ENCODE assay signal across 10 cellular contexts in the genomic region with DNA sequence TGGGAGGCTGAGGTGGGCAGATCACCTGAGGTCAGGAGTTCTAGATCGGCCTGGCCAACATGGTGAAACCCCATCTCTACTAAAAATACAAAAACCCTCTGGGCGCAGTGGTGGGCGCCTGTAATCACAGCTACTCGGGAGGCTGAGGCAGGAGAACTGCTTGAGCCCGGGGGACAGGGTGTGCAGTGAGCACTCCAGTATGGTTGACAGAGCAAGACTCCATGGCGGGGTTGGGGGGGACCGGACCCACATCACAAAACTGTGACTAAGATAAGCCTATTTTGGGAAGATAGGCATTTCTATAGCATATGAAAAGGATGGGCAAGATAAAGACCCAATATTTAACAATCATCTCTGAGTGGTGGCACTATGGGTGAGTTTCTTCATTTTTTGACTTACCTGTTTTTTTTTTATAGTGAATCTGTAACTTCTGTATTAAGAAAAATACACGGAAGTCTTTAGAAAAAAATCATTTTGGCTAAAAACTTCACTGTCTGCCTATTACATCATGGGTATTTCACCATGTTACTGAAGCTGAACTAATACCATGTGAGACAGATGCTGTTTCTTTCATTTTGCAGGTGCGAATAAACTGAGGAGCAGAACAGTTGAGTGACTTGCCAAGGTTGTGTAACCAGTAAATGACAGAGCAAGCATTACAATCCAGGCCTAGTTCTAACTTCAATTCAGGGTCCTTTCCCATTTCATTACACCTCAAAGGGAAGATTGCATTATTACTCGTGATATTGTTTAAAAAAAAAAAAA. TPM values are rescaled to one million over a fixed set of nuclear protein-coding genes. Genes with fewer than 3 reads are reported as not detected.
DNase-seq lines count a peak whose midpoint lies in the region; ATAC-seq and TF ChIP-seq lines count a peak whose summit lies in the region.
"Had no signal": no experiment of that assay in that cellular context is flagged by ENCODE, and none has a peak within 500 bp of the region (broad histone marks: within the 10 kb centered on the region; RNA-seq: fewer than 3 reads in every experiment).

No MANE protein-coding gene starts in this region.

- intact Hi-C loops in PC-9 (cut with micrococcal nuclease; ENCODE audit: unreplicated experiment): loop anchor here (5.0 kb wide), 2 partner anchors 83 to 123 kb away; partner anchors contain the start of gene PSMC3
- intact Hi-C loops in esophagus muscularis mucosa (cut with DNase I): loop anchor here (5.0 kb wide), 1 partner anchor 43 kb away; no protein-coding TSS in a partner anchor
- intact Hi-C loops in psoas muscle (cut with DNase I): loop anchor here (5.0 kb wide), 1 partner anchor 33 kb away; no protein-coding TSS in a partner anchor

- H3K36me3 ChIP-seq in GM23248 (ENCODE audit: low read depth): no peaks in the 10 kb centered on the region
- H3K36me3 ChIP-seq in PC-9 (ENCODE audit: low read depth): peaks cover 20% of the 10 kb centered on the region
- no peaks in the 10 kb centered on the region for H3K36me3 ChIP-seq in esophagus muscularis mucosa
- H3K36me3 ChIP-seq in psoas muscle (ENCODE audit: insufficient read depth in 1 of 2, low read depth in 1 of 2): peaks cover 0 to 4% of the 10 kb centered on the region in 2 donors
- H3K36me3 ChIP-seq: cardiac muscle cell had no signal

- 83 to 84% methylated on average over 10 of the region's 10 CpGs for WGBS in GM23248 (ENCODE audit: low coverage in 1 of 2, low lambda C conversion rate in 2 of 2, missing lambda C conversion rate in 2 of 2), 2 experiments
- WGBS in esophagus muscularis mucosa: 88% methylated on average over 10 of the region's 10 CpGs
- 65 to 77% (median 69%) methylated on average over 10 of the region's 10 CpGs for WGBS in psoas muscle, 3 donors

- peak overlapping the region; percentile 84 for H3K27ac ChIP-seq in GM23248
- H3K27ac ChIP-seq in PC-9: no peak overlapping the region
- peak overlapping the region; percentile 2 to 94 (median 86) for H3K27ac ChIP-seq in esophagus muscularis mucosa (replicated peaks in 1 of 4)
- H3K27ac ChIP-seq in psoas muscle: peak overlapping the region; percentile 98
- H3K27ac ChIP-seq: cardiac muscle cell had no signal

- H3K4me3 ChIP-seq in GM23248: peak overlapping the region; percentile 97
- peak overlapping the region; percentile 80; the same call in 1 of the 2 replicates for H3K4me3 ChIP-seq in PC-9
- no peak overlapping the region for H3K4me3 ChIP-seq in esophagus muscularis mucosa
- peak overlapping the region; percentile 81 for H3K4me3 ChIP-seq in psoas muscle
- H3K4me3 ChIP-seq: cardiac muscle cell had no signal

- TF ChIP-seq EP300 in esophagus muscularis mucosa (IDR thresholded peaks at IDR 0.05): no peak

- ATAC-seq in psoas muscle: peak; percentile 25 to 61 (median 49)
- no peak for ATAC-seq in HG02885 (IDR thresholded peaks at IDR 0.05; ENCODE audit: poor library complexity, unreplicated experiment)
- ATAC-seq in GM18505 (IDR thresholded peaks at IDR 0.05; ENCODE audit: unreplicated experiment): no peak

- in situ Hi-C loops in GM23248 (cut with MboI): no loop called here

- TF ChIP-seq POLR2A in esophagus muscularis mucosa (IDR thresholded peaks at IDR 0.05; ENCODE audit: low read depth) (no peak), GM18505 (IDR thresholded peaks at IDR 0.05; ENCODE audit: borderline replicate concordance, extremely low read depth, insufficient read depth, insufficient read length) (no peak)

- no peaks in the 10 kb centered on the region for H3K27me3 ChIP-seq in GM23248 (replicated peaks; ENCODE audit: insufficient read depth)
- no peaks in the 10 kb centered on the region for H3K27me3 ChIP-seq in PC-9 (ENCODE audit: insufficient read depth, low read depth)
- H3K27me3 ChIP-seq in esophagus muscularis mucosa: no peaks in the 10 kb centered on the region
- no peaks in the 10 kb centered on the region for H3K27me3 ChIP-seq in psoas muscle (ENCODE audit: insufficient read depth in 3 of 3, low read length in 2 of 3)
- H3K27me3 ChIP-seq: cardiac muscle cell had no signal

- POLR2A ChIA-PET in PC-9 (lab: Charles Lee; ENCODE audit: unreplicated experiment): no interaction called here

- H3K9ac ChIP-seq in GM23248: peak overlapping the region; percentile 93; the same call in 1 of the 2 replicates

- H3K9me3 ChIP-seq in GM23248 (ENCODE audit: low read depth) (no peaks in the 10 kb centered on the region), PC-9 (ENCODE audit: insufficient read depth, low read depth) (no peaks in the 10 kb centered on the region), esophagus muscularis mucosa (no peaks in the 10 kb centered on the region), psoas muscle (no peaks in the 10 kb centered on the region)

- peak; percentile 24 for DNase-seq in GM23248
- no peak for DNase-seq in PC-9
- no peak for DNase-seq in esophagus muscularis mucosa (ENCODE audit: extremely low spot score)
- DNase-seq in psoas muscle: no peak
- no peak for DNase-seq in ecto neural progenitor cell (ENCODE audit: low spot score)
- DNase-seq: midbrain, NCI-H1417 treated with DMSO at 0.1 percent for 48 hours had no signal

- no TSS peak for BruUV-seq in PC-9 (replicated peaks; lab: Mats Ljungman, UMichigan)

- H3K79me2 ChIP-seq in GM23248 (ENCODE audit: insufficient read depth) (peaks cover 73% of the 10 kb centered on the region), PC-9 (ENCODE audit: low read depth) (peaks cover 67% of the 10 kb centered on the region)

- H2AFZ ChIP-seq in GM23248: no peak overlapping the region
- no peak overlapping the region for H2AFZ ChIP-seq in PC-9

- H4K20me1 ChIP-seq in GM23248 (ENCODE audit: insufficient read depth) (peaks cover 26% of the 10 kb centered on the region; the same call in 1 of the 2 replicates), PC-9 (ENCODE audit: insufficient read depth) (peaks cover 49% of the 10 kb centered on the region)

- CTCF ChIA-PET in PC-9 (lab: Charles Lee): interaction anchor here (1.4 kb wide), 1 partner anchor 83 kb away, joined by 3 read pairs; no protein-coding TSS in a partner anchor

- H3K4me2 ChIP-seq in GM23248 (ENCODE audit: unreplicated experiment) (peak overlapping the region; percentile 79), PC-9 (peak overlapping the region; percentile 77)

- no peaks in the 10 kb centered on the region for H3K9me2 ChIP-seq in GM23248 (ENCODE audit: insufficient read depth)
- H3K9me2 ChIP-seq in PC-9 (ENCODE audit: insufficient read depth): 0 out of 2 replicates have a peak, but pooled peaks cover 5% of the 10 kb centered on the region

- TF ChIP-seq CTCF in PC-9 (conservative IDR thresholded peaks at IDR 0.05) (no peak), esophagus muscularis mucosa (IDR thresholded peaks at IDR 0.05) (no peak), psoas muscle (IDR thresholded peaks at IDR 0.05) (no peak)

- H3F3A ChIP-seq in GM23248 (ENCODE audit: insufficient read depth) (peaks cover 22% of the 10 kb centered on the region), PC-9 (ENCODE audit: insufficient read depth, low read depth) (peaks cover 33% of the 10 kb centered on the region; the same call in 1 of the 2 replicates)

- H3K4me1 ChIP-seq in GM23248 (ENCODE audit: insufficient read depth) (peaks cover 27% of the 10 kb centered on the region), PC-9 (replicated peaks; ENCODE audit: insufficient read depth) (peaks cover 24% of the 10 kb centered on the region), esophagus muscularis mucosa (peaks cover 45 to 70% (median 65%) of the 10 kb centered on the region in 4 donors), psoas muscle (peaks cover 52% of the 10 kb centered on the region)

RNA-seq across cellular contexts. Expression of gene CELF1, which starts 2.5 kb away (rescaled TPM):
- total RNA-seq in GM23248 (2014; rRNA removed; shearing (Covaris generic)): 70.9 and 71.6 TPM in 2 replicates
- polyA plus RNA-seq in GM23248 (2016; fragmentation: Nextera tagmentation; extraction: Ambion mirVana) (51.7 and 52.0 TPM in 2 replicates), psoas muscle (100 to 1,000 TPM in 1 of 3 donors, 10 to 100 TPM in 2; 40.1 to 112 (median 92.5) TPM)
- total RNA-seq in PC-9 (2021) (115 and 165 TPM in 2 replicates), esophagus muscularis mucosa (100 to 1,000 TPM in 2 of 4 donors, 10 to 100 TPM in 2; 69.6 to 151 (median 99.3) TPM), psoas muscle (100 to 1,000 TPM in 3 of 4 donors, 10 to 100 TPM in 1; 79.0 to 193 (median 140) TPM)

RNA-seq across cellular contexts. Expression of gene PTPMT1, which starts 14.9 kb away (rescaled TPM):
- 68.7 and 90.2 TPM in 2 replicates for total RNA-seq in GM23248 (2014; rRNA removed; shearing (Covaris generic))
- polyA plus RNA-seq in GM23248 (2016; fragmentation: Nextera tagmentation; extraction: Ambion mirVana): 78.4 and 82.2 TPM in 2 replicates
- total RNA-seq in PC-9 (2021): 74.8 and 79.0 TPM in 2 replicates
- total RNA-seq in esophagus muscularis mucosa: 10 to 100 TPM; 63.0 to 96.4 (median 79.6) TPM
- total RNA-seq in psoas muscle: 10 to 100 TPM; 20.9 to 37.8 (median 27.0) TPM
- polyA plus RNA-seq in psoas muscle: 10 to 100 TPM; 34.5 to 40.3 (median 38.7) TPM

RNA-seq across cellular contexts. Expression of gene KBTBD4, which starts 28.3 kb away (rescaled TPM):
- total RNA-seq in GM23248 (2014; rRNA removed; shearing (Covaris generic)): 26.6 and 35.5 TPM in 2 replicates
- polyA plus RNA-seq in GM23248 (2016; fragmentation: Nextera tagmentation; extraction: Ambion mirVana) (16.8 and 18.4 TPM in 2 replicates), psoas muscle (10 to 100 TPM; 12.0 to 23.1 (median 19.1) TPM)
- total RNA-seq in PC-9 (2021) (20.2 and 20.3 TPM in 2 replicates), esophagus muscularis mucosa (10 to 100 TPM; 18.7 to 31.2 (median 24.8) TPM), psoas muscle (10 to 100 TPM; 14.4 to 19.7 (median 17.2) TPM)

RNA-seq across cellular contexts. Expression of gene NDUFS3, which starts 28.4 kb away (rescaled TPM):
- 52.5 and 80.8 TPM in 2 replicates for total RNA-seq in GM23248 (2014; rRNA removed; shearing (Covaris generic))
- 74.4 and 84.6 TPM in 2 replicates for polyA plus RNA-seq in GM23248 (2016; fragmentation: Nextera tagmentation; extraction: Ambion mirVana)
- 119 and 140 TPM in 2 replicates for total RNA-seq in PC-9 (2021)
- 10 to 100 TPM; 53.5 to 76.7 (median 72.0) TPM for total RNA-seq in esophagus muscularis mucosa
- total RNA-seq in psoas muscle: 100 to 1,000 TPM; 160 to 285 (median 188) TPM
- polyA plus RNA-seq in psoas muscle: 100 to 1,000 TPM; 225 to 528 (median 317) TPM

RNA-seq across cellular contexts. Expression of gene FAM180B, which starts 36.0 kb away (rescaled TPM):
- total RNA-seq in GM23248 (2014; rRNA removed; shearing (Covaris generic)): not detected in 2 replicates
- not detected in 2 replicates for polyA plus RNA-seq in GM23248 (2016; fragmentation: Nextera tagmentation; extraction: Ambion mirVana)
- not detected in 2 replicates for total RNA-seq in PC-9 (2021)
- under 1 TPM in 2 of 4 donors, not detected in 2; 0.66 to 0.80 TPM for total RNA-seq in esophagus muscularis mucosa
- total RNA-seq in psoas muscle: under 1 TPM in 2 of 4 donors, not detected in 2; 0.15 to 0.26 TPM
- under 1 TPM; 0.04 to 0.51 (median 0.08) TPM for polyA plus RNA-seq in psoas muscle
- total RNA-seq: cardiac muscle cell had no signal

Comparison
In these comparisons a context has a peak if more than half of its experiments do, and no peak if none do; other contexts are left out.
1. H3K4me3 ChIP-seq: peak in GM23248 (single experiment), PC-9 (single experiment) and psoas muscle (single experiment); none in esophagus muscularis mucosa (0 of 4).
2. ATAC-seq: peak in psoas muscle (4 of 4); none in HG02885 (single experiment) and GM18505 (single experiment).